ENCODE assay signal across 8 cellular contexts in genomic region chrX:3811331-3812311, GRCh38.
DNase-seq lines count a peak whose midpoint lies in the region; ATAC-seq and TF ChIP-seq lines count a peak whose summit lies in the region.

No MANE protein-coding gene starts in this region.

- peaks cover 0 to 4% of the 10 kb centered on the region in 2 donors for H3K36me3 Mint-ChIP-seq in activated T-cell treated with anti-CD3 and anti-CD28 coated beads, Interleukin-2, amount 50 U/mL, for 72 hours (ENCODE audit: insufficient read depth in 2 of 2)

- no peaks in the 10 kb centered on the region for H3K9me3 Mint-ChIP-seq in activated T-cell treated with anti-CD3 and anti-CD28 coated beads, Interleukin-2, amount 50 U/mL, for 72 hours

- H3K27me3 Mint-ChIP-seq in activated T-cell treated with anti-CD3 and anti-CD28 coated beads, Interleukin-2, amount 50 U/mL, for 72 hours (ENCODE audit: low read depth): peaks cover 13% of the 10 kb centered on the region

- peaks cover 36% of the 10 kb centered on the region for H3K4me1 Mint-ChIP-seq in activated T-cell treated with anti-CD3 and anti-CD28 coated beads, Interleukin-2, amount 50 U/mL, for 72 hours (ENCODE audit: low read depth)

- H3K27ac Mint-ChIP-seq in activated T-cell treated with anti-CD3 and anti-CD28 coated beads, Interleukin-2, amount 50 U/mL, for 72 hours: peak overlapping the region; percentile 56

- peak overlapping the region; percentile 21 to 82 for H3K4me3 Mint-ChIP-seq in activated T-cell treated with anti-CD3 and anti-CD28 coated beads, Interleukin-2, amount 50 U/mL, for 72 hours

- ATAC-seq in HG02588 (IDR thresholded peaks at IDR 0.05; ENCODE audit: unreplicated experiment) (peak; percentile 22), HG03280 (IDR thresholded peaks at IDR 0.05; ENCODE audit: unreplicated experiment) (no peak)
- no peak for ATAC-seq in activated T-cell treated with anti-CD3 and anti-CD28 coated beads, Interleukin-2, amount 50 U/mL, for 72 hours (replicated peaks in 1 of 2)

- peak; percentile 60 for TF ChIP-seq CTCF in fibroblast of pulmonary artery (IDR thresholded peaks at IDR 0.05; ENCODE audit: low read length, missing control alignments)

- DNase-seq in NCI-H510A treated with DMSO at 0.1 percent for 48 hours (lab: John Stamatoyannopoulos, UW): peak; percentile 17
- no peak for DNase-seq in NCI-H510A (lab: John Stamatoyannopoulos, UW)
- peak; percentile 7 to 50 for DNase-seq in NCI-H446 (lab: John Stamatoyannopoulos, UW)
- peak; percentile 32 to 67 for DNase-seq in activated T-cell treated with anti-CD3 and anti-CD28 coated beads, Interleukin-2, amount 50 U/mL, for 72 hours
- peak; percentile 62 for DNase-seq in fibroblast of pulmonary artery (ENCODE audit: low read depth)
- peak; percentile 51 for DNase-seq in stimulated activated CD4-positive, alpha-beta T cell treated with anti-CD3 and anti-CD28 coated beads, Interleukin-15, amount 100 ng/mL, for 24 hours

- H3K4me3 ChIP-seq in fibroblast of pulmonary artery (replicated peaks; ENCODE audit: low read depth, low read length): no peak overlapping the region
